9 cellular contexts compared by ENCODE assay signal in the genomic region with DNA sequence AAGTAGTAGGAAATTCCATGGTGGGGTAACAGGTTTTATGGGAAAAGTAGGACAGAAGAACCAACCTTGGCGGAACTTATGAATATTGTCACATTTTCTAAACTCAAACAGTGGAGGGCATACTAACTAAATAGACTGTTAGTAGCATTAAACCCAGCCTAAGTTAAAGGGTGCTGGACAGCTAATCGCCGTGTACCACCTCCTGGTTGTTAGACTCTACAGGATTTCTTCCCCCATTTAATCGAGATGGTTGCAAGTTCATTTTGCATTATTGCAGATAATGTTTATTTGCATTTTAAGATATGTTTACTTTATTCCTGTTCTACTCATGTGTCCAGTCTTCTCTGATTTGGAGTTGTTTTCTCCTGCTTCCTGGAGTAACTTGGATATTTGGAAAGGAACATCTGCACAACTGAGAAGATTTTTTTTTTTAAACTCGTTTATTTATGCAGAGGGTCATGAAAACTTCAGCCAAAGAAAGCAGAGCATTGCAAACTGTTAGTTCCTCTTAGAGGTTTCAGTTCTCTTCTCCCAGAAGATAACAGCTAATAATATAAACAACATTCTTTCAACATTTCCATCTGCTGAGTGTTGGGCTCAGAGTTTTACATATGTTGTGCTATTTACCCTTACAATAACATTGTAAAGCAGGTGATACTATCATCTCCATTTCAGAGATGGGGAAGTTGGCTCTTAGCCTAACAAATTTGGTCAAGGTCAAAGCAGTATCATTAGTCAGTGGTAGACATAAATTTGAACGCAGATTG. TPM values are rescaled to one million over a fixed set of nuclear protein-coding genes. Genes with fewer than 3 reads are reported as not detected.
A peak's percentile ranks its signal among the peaks of the same experiment; 100 is the strongest.
DNase-seq lines count a peak whose midpoint lies in the region; ATAC-seq lines count a peak whose summit lies in the region.
"Had no signal": no experiment of that assay in that cellular context is flagged by ENCODE, and none has a peak within 500 bp of the region (broad histone marks: within the 10 kb centered on the region; RNA-seq: fewer than 3 reads in every experiment).

No MANE protein-coding gene starts in this region.

- DNase-seq in AG08396 (ENCODE audit: low spot score), result peak; percentile 22
- no peak for DNase-seq in caudate nucleus (lab: John Stamatoyannopoulos, UW)
- DNase-seq in immature natural killer cell, result no peak
- no peak for DNase-seq in NCI-H2081 treated with DMSO at 0.1 percent for 48 hours (lab: John Stamatoyannopoulos, UW)
- no peak for DNase-seq in NCI-H2029 treated with DMSO at 0.1 percent for 48 hours (lab: John Stamatoyannopoulos, UW)
- DNase-seq: CD4-positive, CD25-positive, alpha-beta regulatory T cell had no signal

- no peaks in the 10 kb centered on the region for H3K36me3 Mint-ChIP-seq in activated T-helper 17 cell treated with anti-CD3 and anti-CD28 coated beads, Interleukin-2, amount 50 U/mL, for 72 hours (ENCODE audit: low read depth)
- no peaks in the 10 kb centered on the region for H3K36me3 Mint-ChIP-seq in immature natural killer cell
- H3K36me3 Mint-ChIP-seq: CD4-positive, CD25-positive, alpha-beta regulatory T cell had no signal

- H3K4me3 Mint-ChIP-seq in activated T-helper 17 cell treated with anti-CD3 and anti-CD28 coated beads, Interleukin-2, amount 50 U/mL, for 72 hours, result no peak overlapping the region
- H3K4me3 Mint-ChIP-seq in immature natural killer cell, result no peak overlapping the region
- H3K4me3 Mint-ChIP-seq: CD4-positive, CD25-positive, alpha-beta regulatory T cell had no signal

- ATAC-seq in GM19397 (IDR thresholded peaks at IDR 0.05; ENCODE audit: unreplicated experiment) (peak; percentile 78), HG03139 (IDR thresholded peaks at IDR 0.05; ENCODE audit: unreplicated experiment) (peak; percentile 81)
- ATAC-seq in activated T-helper 17 cell treated with anti-CD3 and anti-CD28 coated beads, Interleukin-2, amount 50 U/mL, for 72 hours (replicated peaks), result no peak

- H3K27ac ChIP-seq in caudate nucleus (ENCODE audit: low read depth, low read length), result peak overlapping the region; percentile 46

- H3K9me3 Mint-ChIP-seq in activated T-helper 17 cell treated with anti-CD3 and anti-CD28 coated beads, Interleukin-2, amount 50 U/mL, for 72 hours, result peaks cover 6% of the 10 kb centered on the region
- peaks cover 0 to 10% (median 0%) of the 10 kb centered on the region in 6 donors for H3K9me3 Mint-ChIP-seq in immature natural killer cell

- no peak overlapping the region for H3K27ac Mint-ChIP-seq in activated T-helper 17 cell treated with anti-CD3 and anti-CD28 coated beads, Interleukin-2, amount 50 U/mL, for 72 hours
- no peak overlapping the region for H3K27ac Mint-ChIP-seq in immature natural killer cell
- H3K27ac Mint-ChIP-seq: CD4-positive, CD25-positive, alpha-beta regulatory T cell had no signal

- H3K27me3 Mint-ChIP-seq in activated T-helper 17 cell treated with anti-CD3 and anti-CD28 coated beads, Interleukin-2, amount 50 U/mL, for 72 hours, result peaks cover 19% of the 10 kb centered on the region
- peaks cover 0 to 3% (median 3%) of the 10 kb centered on the region in 3 donors for H3K27me3 Mint-ChIP-seq in immature natural killer cell (ENCODE audit: low read depth in 3 of 3)

- H3K4me1 Mint-ChIP-seq in activated T-helper 17 cell treated with anti-CD3 and anti-CD28 coated beads, Interleukin-2, amount 50 U/mL, for 72 hours, result no peaks in the 10 kb centered on the region
- no peaks in the 10 kb centered on the region for H3K4me1 Mint-ChIP-seq in immature natural killer cell
- H3K4me1 Mint-ChIP-seq: CD4-positive, CD25-positive, alpha-beta regulatory T cell had no signal

RNA-seq across cellular contexts. Expression of gene TBC1D9, which starts 51.5 kb away (rescaled TPM):
- total RNA-seq in activated T-helper 17 cell treated with anti-CD3 and anti-CD28 coated beads, Interleukin-2, amount 50 U/mL, for 72 hours, result under 1 TPM in 1 of 2 donors, not detected in 1; 0.05 TPM
- polyA plus RNA-seq in immature natural killer cell, result 1 to 10 TPM in 1 of 3 donors, under 1 TPM in 2; 0.21 to 1.1 (median 0.22) TPM
